ENCODE assay signal across 8 cellular contexts in the genomic region with DNA sequence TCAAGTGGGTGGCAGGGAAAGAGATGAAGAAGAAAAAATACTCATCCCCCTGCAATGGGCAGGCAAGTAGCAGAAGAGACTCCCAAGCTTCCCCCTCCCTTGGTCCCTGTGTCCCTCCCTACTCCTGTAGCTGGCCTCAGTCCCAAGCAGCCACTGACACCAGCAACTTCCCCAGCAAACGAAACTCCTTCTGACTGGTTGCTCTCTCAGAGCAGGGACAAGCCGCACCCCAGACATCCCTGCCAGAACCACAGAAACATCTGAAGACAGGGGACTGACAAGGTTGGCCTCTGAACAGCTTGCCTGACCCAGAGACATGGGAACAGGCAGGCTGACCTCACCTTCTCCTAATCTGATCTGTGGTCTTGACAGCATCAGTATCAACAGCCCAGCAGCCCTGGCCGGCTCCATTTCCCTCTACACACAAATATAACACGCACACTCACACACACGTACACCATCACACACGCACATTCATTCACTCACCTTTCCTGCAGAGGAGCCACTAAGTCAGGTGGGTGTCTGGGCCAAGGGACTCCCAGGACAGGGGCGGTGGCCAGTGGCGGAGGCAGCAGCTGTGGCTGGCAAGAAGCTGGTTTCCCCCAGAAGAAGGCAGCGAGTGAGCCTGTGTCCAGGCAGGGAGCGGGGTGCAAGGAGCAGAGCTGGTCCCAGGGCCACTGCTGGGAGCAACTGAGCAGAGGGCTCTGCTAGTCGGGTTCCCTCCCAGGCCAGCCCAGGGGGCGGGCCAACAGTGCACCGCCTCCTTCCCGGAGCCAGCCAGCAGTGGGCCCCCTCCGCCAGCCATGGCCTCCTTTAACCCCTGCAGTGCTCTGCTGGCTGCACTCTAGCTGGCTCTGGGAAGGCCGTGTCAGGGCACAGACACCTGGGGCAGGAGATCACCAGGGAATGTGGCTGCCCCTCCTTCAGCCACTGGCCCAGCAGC. TPM values are rescaled to one million over a fixed set of nuclear protein-coding genes. Genes with fewer than 3 reads are reported as not detected.
DNase-seq lines count a peak whose midpoint lies in the region; ATAC-seq and TF ChIP-seq lines count a peak whose summit lies in the region.

No MANE protein-coding gene starts in this region.

- H3K27me3 ChIP-seq in WERI-Rb-1 (ENCODE audit: insufficient read depth, low read depth, severe bottlenecking): no peaks in the 10 kb centered on the region

- no peaks in the 10 kb centered on the region for H3K9me3 ChIP-seq in WERI-Rb-1 (ENCODE audit: severe bottlenecking)

- no peak overlapping the region for H3K27ac ChIP-seq in WERI-Rb-1

- peak overlapping the region in 6 of 7 donors; percentile 25 to 73 (median 58) for H3K27ac Mint-ChIP-seq in CD14-positive monocyte
- H3K27ac Mint-ChIP-seq in glutamatergic neuron (ENCODE audit: unreplicated experiment): peak overlapping the region; percentile 66

- H3K36me3 ChIP-seq in WERI-Rb-1: no peaks in the 10 kb centered on the region

- H3K4me1 Mint-ChIP-seq in CD14-positive monocyte: peaks cover 22% of the 10 kb centered on the region
- peaks cover 13% of the 10 kb centered on the region for H3K4me1 Mint-ChIP-seq in glutamatergic neuron (ENCODE audit: low read depth, unreplicated experiment)

- H3K9me3 Mint-ChIP-seq in CD14-positive monocyte: no peaks in the 10 kb centered on the region
- H3K9me3 Mint-ChIP-seq in glutamatergic neuron (ENCODE audit: unreplicated experiment): peaks cover 6% of the 10 kb centered on the region

- H3K4me3 Mint-ChIP-seq in CD14-positive monocyte: peak overlapping the region; percentile 70 to 78
- H3K4me3 Mint-ChIP-seq in glutamatergic neuron (ENCODE audit: unreplicated experiment): peak overlapping the region; percentile 72

- peaks cover 0 to 8% of the 10 kb centered on the region in 2 donors for H3K36me3 Mint-ChIP-seq in CD14-positive monocyte
- H3K36me3 Mint-ChIP-seq in glutamatergic neuron (ENCODE audit: unreplicated experiment): no peaks in the 10 kb centered on the region

- TF ChIP-seq CTCF in CD14-positive monocyte (IDR thresholded peaks at IDR 0.05) (no peak), WERI-Rb-1 (IDR thresholded peaks at IDR 0.05; ENCODE audit: low read depth, low read length) (peak; percentile 69), glutamatergic neuron (IDR thresholded peaks at IDR 0.05; ENCODE audit: partially characterized antibody, unreplicated experiment) (no peak), omental fat pad (IDR thresholded peaks at IDR 0.05) (no peak)

- intact Hi-C loops in CD14-positive monocyte (cut with micrococcal nuclease): no loop called here

- ATAC-seq in omental fat pad (ENCODE audit: low FRiP score) (peak; percentile 69), GM19328 (IDR thresholded peaks at IDR 0.05; ENCODE audit: unreplicated experiment) (no peak), HG03521 (IDR thresholded peaks at IDR 0.05; ENCODE audit: unreplicated experiment) (no peak)

- H3K27me3 Mint-ChIP-seq in CD14-positive monocyte (ENCODE audit: low read depth in 3 of 3): peaks cover 0 to 11% (median 6%) of the 10 kb centered on the region in 3 donors
- peaks cover 4% of the 10 kb centered on the region for H3K27me3 Mint-ChIP-seq in glutamatergic neuron (ENCODE audit: unreplicated experiment)

- no peak overlapping the region for H3K4me3 ChIP-seq in WERI-Rb-1 (ENCODE audit: low read depth, low read length)

- DNase-seq in CD14-positive monocyte (ENCODE audit: low spot score): peak; percentile 62
- DNase-seq in HuH-7 (ENCODE audit: low spot score): peak; percentile 93
- peak; percentile 90 for DNase-seq in WERI-Rb-1
- DNase-seq in glutamatergic neuron: peak; percentile 79
- DNase-seq in omental fat pad (ENCODE audit: low spot score): no peak
- no peak for DNase-seq in RKO (ENCODE audit: low spot score)

RNA-seq across cellular contexts. Expression of gene TNS1, which starts 59.1 kb away (rescaled TPM):
- polyA plus RNA-seq in CD14-positive monocyte: 1 to 10 TPM in 1 of 2 donors, under 1 TPM in 1; 0.26 to 1.6 TPM
- total RNA-seq in glutamatergic neuron (ENCODE audit: unreplicated experiment) (3.2 TPM), omental fat pad (100 to 1,000 TPM; 135 to 453 (median 361) TPM)

Comparison
In these comparisons a context has a peak if more than half of its experiments do, and no peak if none do; other contexts are left out.
1. DNase-seq: peak in CD14-positive monocyte (single experiment), HuH-7 (single experiment), WERI-Rb-1 (single experiment) and glutamatergic neuron (single experiment); none in omental fat pad (single experiment) and RKO (single experiment).
2. RNA of gene TNS1, which starts 59.1 kb away (total RNA-seq): 135 to 453 TPM in omental fat pad; 3.2 TPM in glutamatergic neuron (single experiment); every median in the first group is over 10 times any median in the second.